Comparison of ENCODE assay signal across 8 cellular contexts in the genomic region with DNA sequence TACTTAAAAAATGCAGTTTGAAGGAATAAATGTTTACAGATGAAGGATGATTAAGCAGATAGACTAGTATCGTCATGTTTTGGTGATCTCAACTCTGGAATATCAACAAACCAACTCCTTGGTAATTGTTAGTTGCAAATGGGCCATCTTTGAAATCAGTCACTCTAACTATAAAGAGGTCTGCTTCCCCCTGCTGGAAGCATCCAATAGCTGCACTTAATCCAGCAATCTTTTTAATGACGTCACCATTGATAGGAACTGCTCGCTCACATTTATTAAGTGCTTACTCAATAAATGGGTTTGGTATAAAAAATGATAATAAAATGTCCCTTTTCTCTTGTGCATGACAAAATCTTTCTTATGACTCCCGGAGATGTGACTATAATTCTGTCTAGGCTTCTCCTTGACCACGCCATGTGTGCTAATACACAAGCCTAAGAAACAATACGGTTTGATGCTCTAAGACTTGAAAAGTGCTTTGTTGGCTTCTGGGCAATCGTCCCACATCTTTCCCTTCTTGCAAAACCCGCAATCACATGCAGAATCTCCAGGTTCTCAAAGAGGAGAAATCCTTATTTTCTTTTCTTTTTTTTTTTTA.
DNase-seq lines count a peak whose midpoint lies in the region; ATAC-seq and TF ChIP-seq lines count a peak whose summit lies in the region.

No MANE protein-coding gene starts in this region.

- no peak overlapping the region for H3K4me3 ChIP-seq in astrocyte of the spinal cord (ENCODE audit: low read depth, low read length)

- no peak overlapping the region for H3K4me3 Mint-ChIP-seq in natural killer cell treated with Interleukin-12 subunit alpha and Interleukin-12 subunit beta and Interleukin-15 and Interleukin-18, amount 100 ng/mL, for 72 hours

- H3K36me3 Mint-ChIP-seq in natural killer cell treated with Interleukin-12 subunit alpha and Interleukin-12 subunit beta and Interleukin-15 and Interleukin-18, amount 100 ng/mL, for 72 hours = no peaks in the 10 kb centered on the region

- H3K27me3 Mint-ChIP-seq in natural killer cell treated with Interleukin-12 subunit alpha and Interleukin-12 subunit beta and Interleukin-15 and Interleukin-18, amount 100 ng/mL, for 72 hours = no peaks in the 10 kb centered on the region

- TF ChIP-seq CTCF in astrocyte of the spinal cord (IDR thresholded peaks at IDR 0.05; ENCODE audit: low read depth, low read length) = peak; percentile 70

- no peaks in the 10 kb centered on the region for H3K4me1 Mint-ChIP-seq in natural killer cell treated with Interleukin-12 subunit alpha and Interleukin-12 subunit beta and Interleukin-15 and Interleukin-18, amount 100 ng/mL, for 72 hours (ENCODE audit: low read depth in 2 of 2)

- ATAC-seq in GM19328 (IDR thresholded peaks at IDR 0.05; ENCODE audit: unreplicated experiment) (peak; percentile 80), HG03159 (IDR thresholded peaks at IDR 0.05; ENCODE audit: unreplicated experiment) (peak; percentile 99)
- ATAC-seq in natural killer cell treated with Interleukin-12 subunit alpha and Interleukin-12 subunit beta and Interleukin-15 and Interleukin-18, amount 100 ng/mL, for 72 hours = no peak

- no peak overlapping the region for H3K27ac Mint-ChIP-seq in natural killer cell treated with Interleukin-12 subunit alpha and Interleukin-12 subunit beta and Interleukin-15 and Interleukin-18, amount 100 ng/mL, for 72 hours

- in situ Hi-C loops in astrocyte of the spinal cord (cut with HindIII; ENCODE audit: low sequenced_read_pairs) = no loop called here

- H3K9me3 Mint-ChIP-seq in natural killer cell treated with Interleukin-12 subunit alpha and Interleukin-12 subunit beta and Interleukin-15 and Interleukin-18, amount 100 ng/mL, for 72 hours = no peaks in the 10 kb centered on the region

- peak; percentile 87 for DNase-seq in DMS114 treated with DMSO at 0.1 percent for 48 hours (lab: John Stamatoyannopoulos, UW; ENCODE audit: unreplicated experiment)
- peak; percentile 41 for DNase-seq in NCI-H345 (lab: John Stamatoyannopoulos, UW)
- peak; percentile 80 for DNase-seq in astrocyte of the spinal cord (ENCODE audit: low read depth, low spot score)
- peak; percentile 80 for DNase-seq in left kidney (ENCODE audit: low read depth, low spot score)
- DNase-seq in effector CD8-positive, alpha-beta T cell (lab: John Stamatoyannopoulos, UW) = no peak
- DNase-seq in natural killer cell treated with Interleukin-12 subunit alpha and Interleukin-12 subunit beta and Interleukin-15 and Interleukin-18, amount 100 ng/mL, for 72 hours (ENCODE audit: low spot score) = no peak

Comparison
In these comparisons a context has a peak if more than half of its experiments do, and no peak if none do; other contexts are left out.
1. DNase-seq: peak in DMS114 treated with DMSO at 0.1 percent for 48 hours (single experiment), NCI-H345 (single experiment), astrocyte of the spinal cord (single experiment) and left kidney (single experiment); none in effector CD8-positive, alpha-beta T cell (single experiment) and natural killer cell treated with Interleukin-12 subunit alpha and Interleukin-12 subunit beta and Interleukin-15 and Interleukin-18, amount 100 ng/mL, for 72 hours (single experiment).
2. ATAC-seq: peak in GM19328 (single experiment) and HG03159 (single experiment); none in natural killer cell treated with Interleukin-12 subunit alpha and Interleukin-12 subunit beta and Interleukin-15 and Interleukin-18, amount 100 ng/mL, for 72 hours (0 of 2).